In genomic region chr9:87792831-87793288, GRCh38 we compare ENCODE assay signal across 1 cellular context.
TF ChIP-seq lines count a peak whose summit lies in the region.

No MANE protein-coding gene starts in this region.

TF ChIP-seq in K562, 482 proteins besides CTCF, POLR2A, EP300 and RAD21 (continued from another document and continues in another):
- TF ChIP-seq ZMIZ1 (IDR thresholded peaks at IDR 0.05; ENCODE audit: low read depth in 2 of 2, low read length in 2 of 2) (0 out of 4 replicates have a peak, but pooled peaks of 1 of the 2 experiments have one; percentile 43), NR3C1 (CRISPR knock-in tag; IDR thresholded peaks at IDR 0.05) (no peak), ZNF584 (CRISPR knock-in tag; IDR thresholded peaks at IDR 0.05; ENCODE audit: low read depth) (0 out of 2 replicates have a peak, but pooled peaks have one; percentile 17), TCF3 (CRISPR knock-in tag; IDR thresholded peaks at IDR 0.05) (peak; percentile 38; the same call in 1 of the 2 replicates), GABPB2 (CRISPR knock-in tag; conservative IDR thresholded peaks at IDR 0.05) (no peak), ZHX1 (conservative IDR thresholded peaks at IDR 0.05; ENCODE audit: low read length) (no peak), CHD4 (IDR thresholded peaks at IDR 0.05; ENCODE audit: insufficient read depth, insufficient replicate concordance, low read depth, low read length, poor library complexity, severe bottlenecking) (no peak), CREB5 (CRISPR knock-in tag; IDR thresholded peaks at IDR 0.05) (peak; percentile 47; the same call in 1 of the 2 replicates), EP400 (IDR thresholded peaks at IDR 0.05) (peak; percentile 79), MLLT1 (IDR thresholded peaks at IDR 0.05) (no peak), THRB (CRISPR knock-in tag; conservative IDR thresholded peaks at IDR 0.05) (no peak), EHMT2 (IDR thresholded peaks at IDR 0.05) (peak; percentile 80), ZBTB49 (CRISPR knock-in tag; IDR thresholded peaks at IDR 0.05; ENCODE audit: borderline replicate concordance) (no peak), ZNF766 (CRISPR knock-in tag; conservative IDR thresholded peaks at IDR 0.05) (peak; percentile 43; the same call in 1 of the 2 replicates), CXXC5 (CRISPR knock-in tag; IDR thresholded peaks at IDR 0.05) (peak; percentile 27; the same call in 1 of the 2 replicates), RBM15 (IDR thresholded peaks at IDR 0.05; ENCODE audit: insufficient read depth, low read length) (no peak), USF2 (CRISPR knock-in tag; IDR thresholded peaks at IDR 0.05) (peak; percentile 47; the same call in 1 of the 2 replicates), ETV5 (CRISPR knock-in tag; IDR thresholded peaks at IDR 0.05; ENCODE audit: low read depth) (no peak), PCBP1 (IDR thresholded peaks at IDR 0.05; ENCODE audit: low read depth, low read length, poor library complexity, severe bottlenecking) (no peak), ZNF121 (CRISPR knock-in tag; conservative IDR thresholded peaks at IDR 0.05) (peak; percentile 1; the same call in 1 of the 2 replicates), VEZF1 (CRISPR knock-in tag; IDR thresholded peaks at IDR 0.05) (peak; percentile 40; the same call in 1 of the 2 replicates), U2AF2 (optimal IDR thresholded peaks at IDR 0.05; ENCODE audit: low read depth, low read length) (no peak), NR2C2 (CRISPR knock-in tag; IDR thresholded peaks at IDR 0.05) (peak; percentile 64; the same call in 1 of the 2 replicates), NR2C2 (tag; IDR thresholded peaks at IDR 0.05) (peak; percentile 86), PHTF2 (CRISPR knock-in tag; IDR thresholded peaks at IDR 0.05) (no peak), E2F8 (IDR thresholded peaks at IDR 0.05; ENCODE audit: low read depth, partially characterized antibody) (no peak), KLF1 (tag; IDR thresholded peaks at IDR 0.05) (peak; percentile 83), NFIX (CRISPR knock-in tag; IDR thresholded peaks at IDR 0.05; ENCODE audit: low read depth) (no peak), KLF6 (CRISPR knock-in tag; IDR thresholded peaks at IDR 0.05; ENCODE audit: borderline replicate concordance) (peak; percentile 87; the same call in 1 of the 2 replicates), ATF3 (IDR thresholded peaks at IDR 0.05) (peak; percentile 86), ATF3 (CRISPR knock-in tag; conservative IDR thresholded peaks at IDR 0.05) (peak; percentile 74; the same call in 1 of the 2 replicates), ARNT (IDR thresholded peaks at IDR 0.05) (no peak), MAFF (IDR thresholded peaks at IDR 0.05; ENCODE audit: low read length) (no peak), PHF8 (IDR thresholded peaks at IDR 0.05; ENCODE audit: borderline replicate concordance, low read length) (peak; percentile 28; the same call in 1 of the 2 replicates), TBP (optimal IDR thresholded peaks at IDR 0.05; ENCODE audit: low read depth, low read length) (peak; percentile 47)
